ENCODE assay signal across 19 cellular contexts in genomic region chr18:55034742-55035141, GRCh38.
"Had no signal": no experiment of that assay in that cellular context is flagged by ENCODE, and none has a peak within 500 bp of the region (broad histone marks: within the 10 kb centered on the region; RNA-seq: fewer than 3 reads in every experiment).

No MANE protein-coding gene starts in this region.

- H3K9me3 Mint-ChIP-seq: dendritic cell treated with granulocyte-macrophage colony-stimulating factor and Interleukin-4, amounts not matched to agents 40 ng/mL and 50 ng/mL, for 4 days; immature natural killer cell had no signal

- H3K36me3 ChIP-seq: left ventricle myocardium inferior, neutrophil, suprapubic skin, tibial artery, upper lobe of right lung, vagina had no signal

- ATAC-seq: effector memory CD8-positive, alpha-beta T cell; foreskin keratinocyte; left cardiac atrium; naive thymus-derived CD8-positive, alpha-beta T cell; sciatic nerve; stimulated activated naive CD8-positive, alpha-beta T cell treated with anti-CD3 and anti-CD28 coated beads, Interleukin-15, Interleukin-2, amounts not matched to agents 100 U/mL and 50 U/mL, for 24 hours; upper lobe of right lung had no signal

- H3K27me3 ChIP-seq: neutrophil, tibial artery, upper lobe of right lung, vagina had no signal

- H3K27ac ChIP-seq: foreskin keratinocyte, left ventricle myocardium inferior, neutrophil, skin epidermis, suprapubic skin, tibial artery, upper lobe of right lung, vagina had no signal

- FAIRE-seq: colon, keratinocyte had no signal

- H3K27me3 Mint-ChIP-seq: dendritic cell treated with granulocyte-macrophage colony-stimulating factor and Interleukin-4, amounts not matched to agents 40 ng/mL and 50 ng/mL, for 4 days had no signal

- H3K4me1 Mint-ChIP-seq: immature natural killer cell; naive thymus-derived CD8-positive, alpha-beta T cell had no signal

- H3K4me3 ChIP-seq: left ventricle myocardium inferior, lung, skin epidermis, suprapubic skin, tibial artery, upper lobe of right lung, vagina had no signal

- H3K27ac Mint-ChIP-seq: dendritic cell treated with granulocyte-macrophage colony-stimulating factor and Interleukin-4, amounts not matched to agents 40 ng/mL and 50 ng/mL, for 4 days; effector memory CD8-positive, alpha-beta T cell; immature natural killer cell; naive thymus-derived CD8-positive, alpha-beta T cell had no signal

- DNase-seq: effector memory CD8-positive, alpha-beta T cell; foreskin keratinocyte; immature natural killer cell; left cardiac atrium; left ventricle myocardium inferior; naive thymus-derived CD8-positive, alpha-beta T cell; stimulated activated CD4-positive, alpha-beta T cell treated with anti-CD3 and anti-CD28 coated beads, Interleukin-12 subunit alpha, Interleukin-12 subunit beta, amount 100 ng/mL, for 4 hours; stimulated activated naive CD8-positive, alpha-beta T cell treated with anti-CD3 and anti-CD28 coated beads, Interleukin-15, Interleukin-2, amounts not matched to agents 100 U/mL and 50 U/mL, for 24 hours; tibial artery; upper lobe of right lung had no signal

- H3K9me3 ChIP-seq: left ventricle myocardium inferior, neutrophil, suprapubic skin, tibial artery, upper lobe of right lung, vagina had no signal

- H3K4me1 ChIP-seq: foreskin keratinocyte, left ventricle myocardium inferior, suprapubic skin, tibial artery, upper lobe of right lung, vagina had no signal

- H3K36me3 Mint-ChIP-seq: immature natural killer cell; naive thymus-derived CD8-positive, alpha-beta T cell had no signal

- H3K4me3 Mint-ChIP-seq: dendritic cell treated with granulocyte-macrophage colony-stimulating factor and Interleukin-4, amounts not matched to agents 40 ng/mL and 50 ng/mL, for 4 days; effector memory CD8-positive, alpha-beta T cell; immature natural killer cell; naive thymus-derived CD8-positive, alpha-beta T cell had no signal
